In genomic region chr2:237059155-237059875, GRCh38 we compare ENCODE assay signal across 12 cellular contexts. TPM values are rescaled to one million over a fixed set of nuclear protein-coding genes. Genes with fewer than 3 reads are reported as not detected.
A peak's percentile ranks its signal among the peaks of the same experiment; 100 is the strongest.
DNase-seq lines count a peak whose midpoint lies in the region; ATAC-seq and TF ChIP-seq lines count a peak whose summit lies in the region.
"Had no signal": no experiment of that assay in that cellular context is flagged by ENCODE, and none has a peak within 500 bp of the region (broad histone marks: within the 10 kb centered on the region; RNA-seq: fewer than 3 reads in every experiment).

No MANE protein-coding gene starts in this region.

- WGBS in mesenchymal stem cell: 92% methylated on average over 8 of the region's 8 CpGs

- no peak overlapping the region for H2BK12ac ChIP-seq in mesenchymal stem cell (ENCODE audit: low read length in 2 of 2)

- no peaks in the 10 kb centered on the region for H3K27me3 ChIP-seq in neutrophil
- peaks cover 0 to 4% of the 10 kb centered on the region in 2 experiments for H3K27me3 ChIP-seq in mesenchymal stem cell (ENCODE audit: control insufficient read depth in 1 of 2, insufficient read depth in 1 of 2, low read length in 2 of 2)
- H3K27me3 ChIP-seq in breast epithelium: no peaks in the 10 kb centered on the region
- H3K27me3 ChIP-seq: cardiac muscle cell had no signal

- no peaks in the 10 kb centered on the region for H3K36me3 ChIP-seq in neutrophil
- no peaks in the 10 kb centered on the region for H3K36me3 ChIP-seq in mesenchymal stem cell (ENCODE audit: control insufficient read depth in 1 of 2, insufficient read depth in 2 of 2, low read depth in 1 of 2, low read length in 2 of 2)
- H3K36me3 ChIP-seq in breast epithelium: no peaks in the 10 kb centered on the region
- H3K36me3 ChIP-seq: cardiac muscle cell had no signal

- intact Hi-C loops in breast epithelium (cut with DNase I; ENCODE audit: low total_unique reads): no loop called here

- peaks cover 11% of the 10 kb centered on the region for H3K4me1 Mint-ChIP-seq in activated CD4-positive, alpha-beta T cell treated with anti-CD3 and anti-CD28 coated beads, Interleukin-2, amount 10 ng/mL, durations not matched to agents 7 days and 5 days

- no peak overlapping the region for H2BK15ac ChIP-seq in mesenchymal stem cell (ENCODE audit: low read depth, poor library complexity, severe bottlenecking)

- DNase-seq in activated CD4-positive, alpha-beta T cell treated with anti-CD3 and anti-CD28 coated beads, Interleukin-2, amount 10 ng/mL, durations not matched to agents 7 days and 5 days: no peak
- no peak for DNase-seq in activated CD4-positive, alpha-beta T cell treated with anti-CD3 and anti-CD28 coated beads, Interleukin-2, amount 50 U/mL, for 1 hour
- DNase-seq in mesenchymal stem cell: no peak
- DNase-seq in H4 (ENCODE audit: low spot score): no peak
- no peak for DNase-seq in breast epithelium (ENCODE audit: low spot score in 2 of 2)
- DNase-seq: NCI-H187 treated with DMSO at 0.1 percent for 48 hours had no signal

- no peak overlapping the region for H3K9ac ChIP-seq in mesenchymal stem cell (ENCODE audit: low read length)

- CTCF ChIA-PET in activated CD4-positive, alpha-beta T cell treated with anti-CD3 and anti-CD28 coated beads, Interleukin-2, amount 10 ng/mL, durations not matched to agents 7 days and 5 days (lab: Charles Lee): interaction anchor here (0.6 kb wide), 1 partner anchor 547 kb away, joined by 3 read pairs; no protein-coding TSS in a partner anchor

- H3K27ac ChIP-seq in neutrophil (peak overlapping the region; percentile 67), mesenchymal stem cell (ENCODE audit: low read length, poor library complexity, severe bottlenecking) (no peak overlapping the region), breast epithelium (peak overlapping the region in 1 of 2 donors; percentile 32)
- H3K27ac ChIP-seq: cardiac muscle cell had no signal

- no peak overlapping the region for H4K8ac ChIP-seq in mesenchymal stem cell (ENCODE audit: low read length)

- no peak overlapping the region for H3K4me2 ChIP-seq in mesenchymal stem cell (ENCODE audit: low read length, poor library complexity, severe bottlenecking)
- H3K4me2 ChIP-seq: A549 had no signal

- H3K9me3 ChIP-seq in neutrophil (no peaks in the 10 kb centered on the region), mesenchymal stem cell (ENCODE audit: control insufficient read depth, low read length) (no peaks in the 10 kb centered on the region), breast epithelium (no peaks in the 10 kb centered on the region)
- H3K9me3 ChIP-seq: A549 had no signal

- no peak overlapping the region for H3K23ac ChIP-seq in mesenchymal stem cell (ENCODE audit: low read length in 2 of 2)

- H3K4me3 ChIP-seq in neutrophil (ENCODE audit: low read depth in 1 of 2, low read length in 1 of 2) (no peak overlapping the region), mesenchymal stem cell (ENCODE audit: insufficient read depth in 1 of 2, low read depth in 1 of 2, low read length in 2 of 2) (no peak overlapping the region), breast epithelium (no peak overlapping the region)
- H3K4me3 ChIP-seq: A549, cardiac muscle cell had no signal

- no peak overlapping the region for H3K18ac ChIP-seq in mesenchymal stem cell (ENCODE audit: low read depth in 1 of 2, low read length in 2 of 2)

- H3K79me1 ChIP-seq in mesenchymal stem cell (replicated peaks; ENCODE audit: low read length, poor library complexity, severe bottlenecking): no peaks in the 10 kb centered on the region

- H2AFZ ChIP-seq in mesenchymal stem cell (ENCODE audit: low read depth, low read length): no peak overlapping the region

- H3K9me3 Mint-ChIP-seq in activated CD4-positive, alpha-beta T cell treated with anti-CD3 and anti-CD28 coated beads, Interleukin-2, amount 10 ng/mL, durations not matched to agents 7 days and 5 days: no peaks in the 10 kb centered on the region
- H3K9me3 Mint-ChIP-seq: stimulated activated naive CD8-positive, alpha-beta T cell treated with anti-CD3 and anti-CD28 coated beads, Interleukin-15, Interleukin-2, amounts not matched to agents 100 ng/mL and 50 ng/mL, for 24 hours had no signal

- H3K4me1 ChIP-seq in neutrophil (ENCODE audit: control insufficient read depth in 1 of 2, insufficient read depth in 1 of 2, low read depth in 1 of 2, low read length in 1 of 2) (peaks cover 52 to 54% of the 10 kb centered on the region in 2 experiments), mesenchymal stem cell (ENCODE audit: control insufficient read depth, insufficient read depth, low read depth, low read length) (peaks cover 4% of the 10 kb centered on the region), breast epithelium (peaks cover 0 to 9% of the 10 kb centered on the region in 2 donors)
- H3K4me1 ChIP-seq: A549 had no signal

- H3K36me3 Mint-ChIP-seq in activated CD4-positive, alpha-beta T cell treated with anti-CD3 and anti-CD28 coated beads, Interleukin-2, amount 10 ng/mL, durations not matched to agents 7 days and 5 days (ENCODE audit: low read depth): no peaks in the 10 kb centered on the region

- no peak overlapping the region for H2BK5ac ChIP-seq in mesenchymal stem cell (ENCODE audit: low read depth, low read length, poor library complexity, severe bottlenecking)

- no peak overlapping the region for H3K4me3 Mint-ChIP-seq in activated CD4-positive, alpha-beta T cell treated with anti-CD3 and anti-CD28 coated beads, Interleukin-2, amount 10 ng/mL, durations not matched to agents 7 days and 5 days
- H3K4me3 Mint-ChIP-seq: stimulated activated naive CD8-positive, alpha-beta T cell treated with anti-CD3 and anti-CD28 coated beads, Interleukin-15, Interleukin-2, amounts not matched to agents 100 ng/mL and 50 ng/mL, for 24 hours had no signal

- no peak overlapping the region for H2AK5ac ChIP-seq in mesenchymal stem cell (ENCODE audit: low read length, severe bottlenecking)

- H3K14ac ChIP-seq in mesenchymal stem cell (ENCODE audit: low read length in 2 of 2): no peak overlapping the region

- ATAC-seq in GM21576 (IDR thresholded peaks at IDR 0.05; ENCODE audit: unreplicated experiment) (peak; percentile 66), HG03439 (IDR thresholded peaks at IDR 0.05; ENCODE audit: unreplicated experiment) (peak; percentile 68)
- ATAC-seq: A549 had no signal

- no peak overlapping the region for H3K4ac ChIP-seq in mesenchymal stem cell (ENCODE audit: low read depth in 1 of 2, low read length in 2 of 2)

- no peaks in the 10 kb centered on the region for H3K27me3 Mint-ChIP-seq in activated CD4-positive, alpha-beta T cell treated with anti-CD3 and anti-CD28 coated beads, Interleukin-2, amount 10 ng/mL, durations not matched to agents 7 days and 5 days

- TF ChIP-seq POLR2A in breast epithelium (IDR thresholded peaks at IDR 0.05): no peak

- H2BK120ac ChIP-seq in mesenchymal stem cell (ENCODE audit: low read depth, low read length): no peak overlapping the region

- POLR2A ChIA-PET in activated CD4-positive, alpha-beta T cell treated with anti-CD3 and anti-CD28 coated beads, Interleukin-2, amount 10 ng/mL, durations not matched to agents 7 days and 5 days (lab: Charles Lee): no interaction called here

- H4K91ac ChIP-seq in mesenchymal stem cell (ENCODE audit: low read length): no peak overlapping the region

- peak overlapping the region; percentile 81 for H3K27ac Mint-ChIP-seq in activated CD4-positive, alpha-beta T cell treated with anti-CD3 and anti-CD28 coated beads, Interleukin-2, amount 10 ng/mL, durations not matched to agents 7 days and 5 days
- H3K27ac Mint-ChIP-seq: stimulated activated naive CD8-positive, alpha-beta T cell treated with anti-CD3 and anti-CD28 coated beads, Interleukin-15, Interleukin-2, amounts not matched to agents 100 ng/mL and 50 ng/mL, for 24 hours had no signal

- TF ChIP-seq CTCF in neutrophil (IDR thresholded peaks at IDR 0.05): no peak
- TF ChIP-seq CTCF in breast epithelium (IDR thresholded peaks at IDR 0.05): no peak

RNA-seq across cellular contexts. Expression of gene COPS8, which starts 26.4 kb away (rescaled TPM):
- 10 to 100 TPM; 43.4 to 50.1 TPM for total RNA-seq in activated CD4-positive, alpha-beta T cell treated with anti-CD3 and anti-CD28 coated beads, Interleukin-2, amount 10 ng/mL, durations not matched to agents 7 days and 5 days
- polyA plus RNA-seq in mesenchymal stem cell (2013, experiment 1 of 2): 45.9 TPM
- 46.7 TPM for polyA plus RNA-seq in mesenchymal stem cell (2013, experiment 2 of 2)
- 184 and 217 TPM in 2 replicates for total RNA-seq in H4 (2014; rRNA removed; shearing (Covaris generic))
- total RNA-seq in breast epithelium: 100 to 1,000 TPM in 2 of 3 donors, 10 to 100 TPM in 1; 88.8 to 205 (median 103) TPM
